ENCODE assay signal across 12 cellular contexts in the genomic region with DNA sequence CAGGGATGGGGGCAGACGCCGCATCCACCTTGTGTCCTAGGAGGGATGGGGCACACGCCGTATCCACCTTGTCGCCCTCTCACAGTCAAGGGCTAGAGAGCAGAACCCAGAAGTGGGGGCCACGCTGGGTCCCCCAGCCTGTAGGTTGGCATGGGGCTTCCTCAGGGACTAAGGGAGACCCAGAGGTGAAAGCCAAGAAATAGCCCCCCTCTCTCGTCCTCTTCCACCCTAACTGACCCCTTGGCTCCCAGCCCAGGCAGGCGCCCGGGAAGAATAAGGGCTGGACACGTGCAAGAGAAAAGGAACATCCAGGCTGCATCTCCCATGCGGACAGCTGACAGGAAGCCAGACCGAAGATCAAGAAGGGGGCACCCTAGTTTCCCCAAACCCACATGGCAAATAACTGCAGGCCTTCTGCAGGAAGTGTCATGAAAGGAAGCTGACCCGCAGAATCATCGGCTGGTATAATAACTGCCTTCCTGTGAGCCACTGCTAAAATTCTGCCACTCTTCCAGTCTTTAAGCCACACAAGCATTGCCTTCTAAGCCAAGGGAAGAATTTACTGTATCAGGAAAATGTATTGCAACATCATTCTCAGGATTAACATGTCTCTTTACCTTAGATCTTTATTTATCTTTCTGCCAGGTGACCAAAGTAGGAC. TPM values are rescaled to one million over a fixed set of nuclear protein-coding genes. Genes with fewer than 3 reads are reported as not detected.
A peak's percentile ranks its signal among the peaks of the same experiment; 100 is the strongest.
DNase-seq lines count a peak whose midpoint lies in the region; ATAC-seq lines count a peak whose summit lies in the region.
"Had no signal": no experiment of that assay in that cellular context is flagged by ENCODE, and none has a peak within 500 bp of the region (broad histone marks: within the 10 kb centered on the region; RNA-seq: fewer than 3 reads in every experiment).

No MANE protein-coding gene starts in this region.

- intact Hi-C loops in sciatic nerve (cut with DNase I) = no loop called here

- DNase-seq in SIG-M5 treated with dmso at 0.1 percent for 504 hours (lab: John Stamatoyannopoulos, UW; ENCODE audit: unreplicated experiment) = peak; percentile 61
- DNase-seq in SIG-M5 (lab: John Stamatoyannopoulos, UW) = no peak
- DNase-seq in NOMO-1 (lab: John Stamatoyannopoulos, UW; ENCODE audit: unreplicated experiment in 2 of 2) = peak; percentile 85 to 89
- peak; percentile 27 for DNase-seq in dermis blood vessel endothelial cell
- DNase-seq in sciatic nerve (ENCODE audit: low spot score) = no peak
- DNase-seq in occipital lobe (lab: John Stamatoyannopoulos, UW) = no peak
- DNase-seq in NCI-H345 (lab: John Stamatoyannopoulos, UW) = no peak
- DNase-seq: 8988T; activated CD8-positive, alpha-beta memory T cell treated with anti-CD3 and anti-CD28 coated beads, Interleukin-2, amount 50 U/mL, for 4 hours; NCI-H510A; SK-N-SH had no signal

- ATAC-seq in sciatic nerve (peak; percentile 83), GM18870 (IDR thresholded peaks at IDR 0.05; ENCODE audit: unreplicated experiment) (no peak)

RNA-seq across cellular contexts. Expression of gene TFRC, which starts 38.5 kb away (rescaled TPM):
- 96.3 and 175 TPM in 2 replicates for total RNA-seq in dermis blood vessel endothelial cell
- total RNA-seq in sciatic nerve = 76.7 TPM
- 113 TPM for total RNA-seq in occipital lobe

Comparison
In these comparisons a context has a peak if more than half of its experiments do, and no peak if none do; other contexts are left out.
1. DNase-seq: peak in SIG-M5 treated with dmso at 0.1 percent for 504 hours (single experiment), NOMO-1 (2 of 2) and dermis blood vessel endothelial cell (single experiment); none in SIG-M5 (single experiment), sciatic nerve (single experiment), occipital lobe (single experiment) and NCI-H345 (single experiment).